ENCODE assay signal across 14 cellular contexts in genomic region chr7:29329686-29330085, GRCh38.
A peak's percentile ranks its signal among the peaks of the same experiment; 100 is the strongest.
DNase-seq lines count a peak whose midpoint lies in the region; TF ChIP-seq lines count a peak whose summit lies in the region.
"Had no signal": no experiment of that assay in that cellular context is flagged by ENCODE, and none has a peak within 500 bp of the region (broad histone marks: within the 10 kb centered on the region; RNA-seq: fewer than 3 reads in every experiment).

No MANE protein-coding gene starts in this region.

- H3K27ac ChIP-seq in BLaER1, result no peak overlapping the region
- peak overlapping the region; percentile 89 for H3K27ac ChIP-seq in KOPT-K1 (ENCODE audit: low read depth, low read length, poor library complexity, severe bottlenecking)
- peak overlapping the region; percentile 58 for H3K27ac ChIP-seq in SK-N-MC
- H3K27ac ChIP-seq in hepatocyte, result peak overlapping the region; percentile 54
- H3K27ac ChIP-seq: A549, Peyer's patch had no signal

- no peaks in the 10 kb centered on the region for H3K9me2 ChIP-seq in hepatocyte (replicated peaks; ENCODE audit: insufficient read depth)

- 74% methylated on average over 3 of the region's 3 CpGs for WGBS in hepatocyte (ENCODE audit: low lambda C conversion rate, missing lambda C conversion rate)

- no peak for TF ChIP-seq CTCF in hepatocyte (IDR thresholded peaks at IDR 0.05; ENCODE audit: poor library complexity)

- H4K20me1 ChIP-seq in BLaER1 (no peaks in the 10 kb centered on the region), hepatocyte (ENCODE audit: insufficient read depth, poor library complexity, severe bottlenecking) (no peaks in the 10 kb centered on the region)

- H3K4me1 ChIP-seq in BLaER1, result peaks cover 69% of the 10 kb centered on the region
- peaks cover 22% of the 10 kb centered on the region for H3K4me1 ChIP-seq in hepatocyte (ENCODE audit: insufficient read depth)
- H3K4me1 ChIP-seq: A549 had no signal

- no peak overlapping the region for H3K9ac ChIP-seq in BLaER1
- H3K9ac ChIP-seq in SK-N-MC (ENCODE audit: insufficient read length), result peak overlapping the region; percentile 48

- H3K9me3 ChIP-seq in BLaER1, result no peaks in the 10 kb centered on the region
- no peaks in the 10 kb centered on the region for H3K9me3 ChIP-seq in KOPT-K1 (ENCODE audit: insufficient read depth, low read length, poor library complexity, severe bottlenecking)
- no peaks in the 10 kb centered on the region for H3K9me3 ChIP-seq in SK-N-MC (ENCODE audit: low read depth, low read length)
- H3K9me3 ChIP-seq in hepatocyte (ENCODE audit: low read depth), result no peaks in the 10 kb centered on the region
- H3K9me3 ChIP-seq: A549, Peyer's patch had no signal

- no peaks in the 10 kb centered on the region for H3K79me2 ChIP-seq in hepatocyte

- DNase-seq in SK-N-MC (ENCODE audit: low read depth, low spot score) (no peak), hepatocyte (ENCODE audit: low spot score) (no peak), NCI-H2029 treated with DMSO at 0.1 percent for 48 hours (lab: John Stamatoyannopoulos, UW) (no peak), LoVo (ENCODE audit: low spot score) (no peak), ureter (ENCODE audit: low spot score) (no peak), iPS-NIHi7 (ENCODE audit: extremely low spot score) (no peak)
- DNase-seq: IMR-90, NCI-H1092 treated with DMSO at 0.1 percent for 48 hours, NCI-H1694, Peyer's patch, SHP77 treated with DMSO at 0.1 percent for 48 hours had no signal

- H3K36me3 ChIP-seq in BLaER1 (no peaks in the 10 kb centered on the region), KOPT-K1 (ENCODE audit: insufficient read depth, low read length) (no peaks in the 10 kb centered on the region), SK-N-MC (ENCODE audit: insufficient read depth, low read length) (no peaks in the 10 kb centered on the region), hepatocyte (replicated peaks; ENCODE audit: insufficient read depth, low read depth) (no peaks in the 10 kb centered on the region)
- H3K36me3 ChIP-seq: Peyer's patch had no signal

- H3K4me3 ChIP-seq in BLaER1 (no peak overlapping the region), SK-N-MC (no peak overlapping the region), hepatocyte (no peak overlapping the region)
- H3K4me3 ChIP-seq: A549, Peyer's patch had no signal

- H2AFZ ChIP-seq in hepatocyte, result no peak overlapping the region

- peak overlapping the region; percentile 83 for H3K4me2 ChIP-seq in BLaER1
- no peak overlapping the region for H3K4me2 ChIP-seq in hepatocyte
- H3K4me2 ChIP-seq: A549 had no signal

- H3K27me3 ChIP-seq in BLaER1, result no peaks in the 10 kb centered on the region
- no peaks in the 10 kb centered on the region for H3K27me3 ChIP-seq in hepatocyte
- H3K27me3 ChIP-seq: Peyer's patch had no signal
